Comparison of ENCODE assay signal across 1 cellular context in the genomic region with DNA sequence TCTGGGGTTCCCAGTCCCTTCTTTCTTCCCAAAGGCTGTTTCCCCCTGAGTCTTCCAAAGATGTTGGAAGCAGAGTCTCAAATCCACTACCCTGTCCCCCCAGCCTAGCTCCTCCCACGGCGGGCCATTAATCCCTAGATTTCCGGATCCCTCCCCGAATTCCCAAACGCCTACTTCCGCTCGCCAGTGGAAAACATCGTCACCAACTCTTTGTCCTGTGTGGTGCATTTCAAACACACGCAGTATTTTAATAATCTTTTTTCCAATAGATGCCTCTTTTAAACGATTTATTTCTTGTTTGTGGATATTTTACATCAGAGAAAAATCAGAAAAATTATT.
TF ChIP-seq lines count a peak whose summit lies in the region.

No MANE protein-coding gene starts in this region.

TF ChIP-seq in HepG2, 621 proteins besides CTCF, POLR2A, EP300 and RAD21 (continued from another document):
- TF ChIP-seq ZBTB34 (CRISPR knock-in tag; IDR thresholded peaks at IDR 0.05) (no peak), ZSCAN20 (CRISPR knock-in tag; IDR thresholded peaks at IDR 0.05; ENCODE audit: borderline replicate concordance) (no peak), ATF4 (CRISPR knock-in tag; IDR thresholded peaks at IDR 0.05) (no peak), XRCC5 (optimal IDR thresholded peaks at IDR 0.05; ENCODE audit: low read length) (no peak), AKNA (CRISPR knock-in tag; IDR thresholded peaks at IDR 0.05; ENCODE audit: borderline replicate concordance) (no peak), HHEX (CRISPR knock-in tag; IDR thresholded peaks at IDR 0.05) (no peak), HDAC1 (CRISPR knock-in tag; IDR thresholded peaks at IDR 0.05) (peak; percentile 12; the same call in 1 of the 2 replicates), IRF2 (CRISPR knock-in tag; IDR thresholded peaks at IDR 0.05) (no peak), LCORL (IDR thresholded peaks at IDR 0.05) (no peak), LCORL (CRISPR knock-in tag; IDR thresholded peaks at IDR 0.05) (peak; percentile 10; the same call in 1 of the 2 replicates), POLR2AphosphoS5 (IDR thresholded peaks at IDR 0.05; ENCODE audit: low read depth, low read length) (peak; percentile 61), TCF7 (IDR thresholded peaks at IDR 0.05; ENCODE audit: low read depth) (no peak), ZNF335 (CRISPR knock-in tag; IDR thresholded peaks at IDR 0.05) (no peak), ATF7 (IDR thresholded peaks at IDR 0.05) (no peak), ATF7 (CRISPR knock-in tag; IDR thresholded peaks at IDR 0.05) (no peak), BATF2 (CRISPR knock-in tag; IDR thresholded peaks at IDR 0.05) (no peak), ARNT (IDR thresholded peaks at IDR 0.05) (no peak)
- TF ChIP-seq, protein P1, sequence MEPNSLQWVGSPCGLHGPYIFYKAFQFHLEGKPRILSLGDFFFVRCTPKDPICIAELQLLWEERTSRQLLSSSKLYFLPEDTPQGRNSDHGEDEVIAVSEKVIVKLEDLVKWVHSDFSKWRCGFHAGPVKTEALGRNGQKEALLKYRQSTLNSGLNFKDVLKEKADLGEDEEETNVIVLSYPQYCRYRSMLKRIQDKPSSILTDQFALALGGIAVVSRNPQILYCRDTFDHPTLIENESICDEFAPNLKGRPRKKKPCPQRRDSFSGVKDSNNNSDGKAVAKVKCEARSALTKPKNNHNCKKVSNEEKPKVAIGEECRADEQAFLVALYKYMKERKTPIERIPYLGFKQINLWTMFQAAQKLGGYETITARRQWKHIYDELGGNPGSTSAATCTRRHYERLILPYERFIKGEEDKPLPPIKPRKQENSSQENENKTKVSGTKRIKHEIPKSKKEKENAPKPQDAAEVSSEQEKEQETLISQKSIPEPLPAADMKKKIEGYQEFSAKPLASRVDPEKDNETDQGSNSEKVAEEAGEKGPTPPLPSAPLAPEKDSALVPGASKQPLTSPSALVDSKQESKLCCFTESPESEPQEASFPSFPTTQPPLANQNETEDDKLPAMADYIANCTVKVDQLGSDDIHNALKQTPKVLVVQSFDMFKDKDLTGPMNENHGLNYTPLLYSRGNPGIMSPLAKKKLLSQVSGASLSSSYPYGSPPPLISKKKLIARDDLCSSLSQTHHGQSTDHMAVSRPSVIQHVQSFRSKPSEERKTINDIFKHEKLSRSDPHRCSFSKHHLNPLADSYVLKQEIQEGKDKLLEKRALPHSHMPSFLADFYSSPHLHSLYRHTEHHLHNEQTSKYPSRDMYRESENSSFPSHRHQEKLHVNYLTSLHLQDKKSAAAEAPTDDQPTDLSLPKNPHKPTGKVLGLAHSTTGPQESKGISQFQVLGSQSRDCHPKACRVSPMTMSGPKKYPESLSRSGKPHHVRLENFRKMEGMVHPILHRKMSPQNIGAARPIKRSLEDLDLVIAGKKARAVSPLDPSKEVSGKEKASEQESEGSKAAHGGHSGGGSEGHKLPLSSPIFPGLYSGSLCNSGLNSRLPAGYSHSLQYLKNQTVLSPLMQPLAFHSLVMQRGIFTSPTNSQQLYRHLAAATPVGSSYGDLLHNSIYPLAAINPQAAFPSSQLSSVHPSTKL (CRISPR knock-in tag; IDR thresholded peaks at IDR 0.05) = no peak
- TF ChIP-seq, protein P2, sequence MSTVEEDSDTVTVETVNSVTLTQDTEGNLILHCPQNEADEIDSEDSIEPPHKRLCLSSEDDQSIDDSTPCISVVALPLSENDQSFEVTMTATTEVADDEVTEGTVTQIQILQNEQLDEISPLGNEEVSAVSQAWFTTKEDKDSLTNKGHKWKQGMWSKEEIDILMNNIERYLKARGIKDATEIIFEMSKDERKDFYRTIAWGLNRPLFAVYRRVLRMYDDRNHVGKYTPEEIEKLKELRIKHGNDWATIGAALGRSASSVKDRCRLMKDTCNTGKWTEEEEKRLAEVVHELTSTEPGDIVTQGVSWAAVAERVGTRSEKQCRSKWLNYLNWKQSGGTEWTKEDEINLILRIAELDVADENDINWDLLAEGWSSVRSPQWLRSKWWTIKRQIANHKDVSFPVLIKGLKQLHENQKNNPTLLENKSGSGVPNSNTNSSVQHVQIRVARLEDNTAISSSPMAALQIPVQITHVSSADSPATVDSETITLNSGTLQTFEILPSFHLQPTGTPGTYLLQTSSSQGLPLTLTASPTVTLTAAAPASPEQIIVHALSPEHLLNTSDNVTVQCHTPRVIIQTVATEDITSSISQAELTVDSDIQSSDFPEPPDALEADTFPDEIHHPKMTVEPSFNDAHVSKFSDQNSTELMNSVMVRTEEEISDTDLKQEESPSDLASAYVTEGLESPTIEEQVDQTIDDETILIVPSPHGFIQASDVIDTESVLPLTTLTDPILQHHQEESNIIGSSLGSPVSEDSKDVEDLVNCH (CRISPR knock-in tag; IDR thresholded peaks at IDR 0.05) = no peak
- TF ChIP-seq, protein P3, sequence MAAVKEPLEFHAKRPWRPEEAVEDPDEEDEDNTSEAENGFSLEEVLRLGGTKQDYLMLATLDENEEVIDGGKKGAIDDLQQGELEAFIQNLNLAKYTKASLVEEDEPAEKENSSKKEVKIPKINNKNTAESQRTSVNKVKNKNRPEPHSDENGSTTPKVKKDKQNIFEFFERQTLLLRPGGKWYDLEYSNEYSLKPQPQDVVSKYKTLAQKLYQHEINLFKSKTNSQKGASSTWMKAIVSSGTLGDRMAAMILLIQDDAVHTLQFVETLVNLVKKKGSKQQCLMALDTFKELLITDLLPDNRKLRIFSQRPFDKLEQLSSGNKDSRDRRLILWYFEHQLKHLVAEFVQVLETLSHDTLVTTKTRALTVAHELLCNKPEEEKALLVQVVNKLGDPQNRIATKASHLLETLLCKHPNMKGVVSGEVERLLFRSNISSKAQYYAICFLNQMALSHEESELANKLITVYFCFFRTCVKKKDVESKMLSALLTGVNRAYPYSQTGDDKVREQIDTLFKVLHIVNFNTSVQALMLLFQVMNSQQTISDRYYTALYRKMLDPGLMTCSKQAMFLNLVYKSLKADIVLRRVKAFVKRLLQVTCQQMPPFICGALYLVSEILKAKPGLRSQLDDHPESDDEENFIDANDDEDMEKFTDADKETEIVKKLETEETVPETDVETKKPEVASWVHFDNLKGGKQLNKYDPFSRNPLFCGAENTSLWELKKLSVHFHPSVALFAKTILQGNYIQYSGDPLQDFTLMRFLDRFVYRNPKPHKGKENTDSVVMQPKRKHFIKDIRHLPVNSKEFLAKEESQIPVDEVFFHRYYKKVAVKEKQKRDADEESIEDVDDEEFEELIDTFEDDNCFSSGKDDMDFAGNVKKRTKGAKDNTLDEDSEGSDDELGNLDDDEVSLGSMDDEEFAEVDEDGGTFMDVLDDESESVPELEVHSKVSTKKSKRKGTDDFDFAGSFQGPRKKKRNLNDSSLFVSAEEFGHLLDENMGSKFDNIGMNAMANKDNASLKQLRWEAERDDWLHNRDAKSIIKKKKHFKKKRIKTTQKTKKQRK (IDR thresholded peaks at IDR 0.05; ENCODE audit: low read length) = no peak
